In genomic region chr15:22966321-22967083, GRCh38 we compare ENCODE assay signal across 18 cellular contexts.
"Had no signal": no experiment of that assay in that cellular context is flagged by ENCODE, and none has a peak within 500 bp of the region (broad histone marks: within the 10 kb centered on the region; RNA-seq: fewer than 3 reads in every experiment).

No MANE protein-coding gene starts in this region.

- H3K9me3 ChIP-seq: adrenal gland, prostate gland had no signal

- H3K27me3 ChIP-seq: adrenal gland, hepatocyte, tibial nerve had no signal

- H3K27ac ChIP-seq: adrenal gland, hepatocyte, prostate gland, tibial nerve had no signal

- H3K4me3 ChIP-seq: adrenal gland, hepatocyte, lung, prostate gland, tibial nerve had no signal

- H3K36me3 ChIP-seq: adrenal gland, prostate gland had no signal

- H3K4me1 ChIP-seq: prostate gland had no signal

- H3K4me2 ChIP-seq: hepatocyte had no signal

- DNase-seq: activated CD4-positive, alpha-beta T cell treated with anti-CD3 and anti-CD28 coated beads for 1 hour; activated CD4-positive, alpha-beta T cell treated with anti-CD3 and anti-CD28 coated beads, Interleukin-2, amount 50 U/mL, for 1 hour; activated naive CD4-positive, alpha-beta T cell; activated T-cell treated with anti-CD3 and anti-CD28 coated beads, Interleukin-2, amount 50 U/mL, for 24 hours; effector CD4-positive, alpha-beta T cell; immature natural killer cell; naive B cell; occipital lobe; stimulated activated CD4-positive, alpha-beta T cell treated with anti-CD3 and anti-CD28 coated beads, Interleukin-1b, Interleukin-23, amount 100 ng/mL, for 48 hours; substantia nigra; T-cell had no signal

- ATAC-seq: activated T-helper 17 cell treated with anti-CD3 and anti-CD28 coated beads, Interleukin-2, amount 50 U/mL, for 72 hours; left lobe of liver; T-cell had no signal

- H2AFZ ChIP-seq: hepatocyte had no signal
